8 cellular contexts compared by ENCODE assay signal in genomic region chr1:84996846-84997666, GRCh38. TPM values are rescaled to one million over a fixed set of nuclear protein-coding genes. Genes with fewer than 3 reads are reported as not detected.
A peak's percentile ranks its signal among the peaks of the same experiment; 100 is the strongest.
DNase-seq lines count a peak whose midpoint lies in the region; ATAC-seq, FAIRE-seq and TF ChIP-seq lines count a peak whose summit lies in the region.

TSS of gene MCOLN2 (minus strand) at chr1:84997113. CDS start at chr1:84996872, 241 bp downstream.

- peak; percentile 96 to 98 for ATAC-seq in A549
- ATAC-seq in HG02840 (IDR thresholded peaks at IDR 0.05; ENCODE audit: low FRiP score, unreplicated experiment): peak; percentile 46

- TF ChIP-seq POLR2A in A549 (IDR thresholded peaks at IDR 0.05; ENCODE audit: low read length): no peak
- TF ChIP-seq POLR2A in GM12892 (IDR thresholded peaks at IDR 0.05; ENCODE audit: low read depth, low read length): peak; percentile 75; the same call in 1 of the 2 replicates
- TF ChIP-seq POLR2A in esophagus muscularis mucosa (IDR thresholded peaks at IDR 0.05; ENCODE audit: low read depth): no peak

- intact Hi-C loops in esophagus muscularis mucosa (cut with DNase I): no loop called here

- TF ChIP-seq EP300 in A549 (IDR thresholded peaks at IDR 0.05) (no peak), esophagus muscularis mucosa (IDR thresholded peaks at IDR 0.05) (no peak)

- peak within 1 kb of the TSS; percentile 80 to 83 (median 82) for H3K4me3 Mint-ChIP-seq in nephron

- H3K36me3 Mint-ChIP-seq in nephron (ENCODE audit: low read depth): no peaks in the 10 kb centered on the region

- peaks cover 83% of the 10 kb centered on the region for H3K27me3 Mint-ChIP-seq in nephron (ENCODE audit: low read depth)

- no peak for TF ChIP-seq RAD21 in A549 (conservative IDR thresholded peaks at IDR 0.05 in 1 of 2, IDR thresholded peaks at IDR 0.05 in 1 of 2)

- no peak within 1 kb of the TSS for H3K27ac Mint-ChIP-seq in nephron

- no peaks in the 10 kb centered on the region for H3K36me3 ChIP-seq in esophagus muscularis mucosa

- H3K4me1 Mint-ChIP-seq in nephron: peaks cover 6% of the 10 kb centered on the region

- DNase-seq in A549 (ENCODE audit: low read depth in 1 of 2, low spot score in 1 of 2) (peak; percentile 24 to 57), GM12892 (ENCODE audit: insufficient read length) (peak; percentile 57), NCI-H2171 treated with DMSO at 0.1 percent for 48 hours (lab: John Stamatoyannopoulos, UW) (peak; percentile 37), esophagus muscularis mucosa (ENCODE audit: extremely low spot score) (no peak), SHP77 treated with DMSO at 0.1 percent for 48 hours (lab: John Stamatoyannopoulos, UW) (no peak)

- H3K9me3 ChIP-seq in A549: no peaks in the 10 kb centered on the region
- no peaks in the 10 kb centered on the region for H3K9me3 ChIP-seq in esophagus muscularis mucosa

- CTCF ChIA-PET in A549 (lab: Yijun Ruan, JAX): interaction anchor here (1.0 kb wide), 2 partner anchors 39 to 52 kb away, joined by 3 to 4 read pairs; no protein-coding TSS in a partner anchor
- CTCF ChIA-PET in activated CD8-positive, alpha-beta memory T cell treated with anti-CD3 and anti-CD28 coated beads for 36 hours (lab: Charles Lee): interaction anchor here (1.2 to 2.5 kb wide), 3 partner anchors 25 to 52 kb away, joined by 4 to 18 read pairs (median 9); no protein-coding TSS in a partner anchor

- peaks cover 0 to 60% (median 17%) of the 10 kb centered on the region in 4 donors for H3K27me3 ChIP-seq in esophagus muscularis mucosa

- H3K9me3 Mint-ChIP-seq in nephron: peaks cover 12% of the 10 kb centered on the region

- WGBS in A549 (ENCODE audit: missing lambda C conversion rate): 3% methylated on average over 29 of the region's 87 CpGs
- under 1% methylated on average over 18 of the region's 87 CpGs for WGBS in esophagus muscularis mucosa

- TF ChIP-seq CTCF in A549 (IDR thresholded peaks at IDR 0.05): no peak
- TF ChIP-seq CTCF in esophagus muscularis mucosa (IDR thresholded peaks at IDR 0.05): no peak
- no peak for TF ChIP-seq CTCF in nephron (IDR thresholded peaks at IDR 0.05; ENCODE audit: unreplicated experiment in 3 of 3)

- FAIRE-seq in A549 (lab: Jason Lieb, UNC) (no peak), GM12892 (lab: Jason Lieb, UNC) (no peak)

- peak within 1 kb of the TSS; percentile 99 for H3K4me2 ChIP-seq in A549

- H3K27ac ChIP-seq in A549 (peak within 1 kb of the TSS; percentile 69 to 79; a peak in 5 of 6 replicates), esophagus muscularis mucosa (replicated peaks in 1 of 4) (no peak within 1 kb of the TSS)

- 0 out of 3 replicates have a peak, but pooled peaks cover 4% of the 10 kb centered on the region for H3K4me1 ChIP-seq in A549
- H3K4me1 ChIP-seq in esophagus muscularis mucosa: peaks cover 18 to 29% (median 25%) of the 10 kb centered on the region in 4 donors

- POLR2A ChIA-PET in A549 (lab: Yijun Ruan, JAX): interaction anchor here (0.6 to 1.1 kb wide), 3 partner anchors 52 to 1439 kb away, joined by 3 to 6 read pairs (median 4); no protein-coding TSS in a partner anchor
- POLR2A ChIA-PET in activated CD8-positive, alpha-beta memory T cell treated with anti-CD3 and anti-CD28 coated beads for 36 hours (lab: Charles Lee): interaction anchor here (0.6 to 2.3 kb wide), 4 partner anchors 27 to 169 kb away, joined by 3 to 5 read pairs (median 4); no protein-coding TSS in a partner anchor

- H3K4me3 ChIP-seq in A549: peak within 1 kb of the TSS; percentile 93
- H3K4me3 ChIP-seq in esophagus muscularis mucosa: peak within 1 kb of the TSS; percentile 57 to 63 (median 61)

TF ChIP-seq in A549, 52 proteins besides CTCF, POLR2A, EP300 and RAD21:
- TF ChIP-seq, protein P1, sequence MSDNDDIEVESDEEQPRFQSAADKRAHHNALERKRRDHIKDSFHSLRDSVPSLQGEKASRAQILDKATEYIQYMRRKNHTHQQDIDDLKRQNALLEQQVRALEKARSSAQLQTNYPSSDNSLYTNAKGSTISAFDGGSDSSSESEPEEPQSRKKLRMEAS (IDR thresholded peaks at IDR 0.05): peak; percentile 49
- TF ChIP-seq EHF (CRISPR knock-in tag; IDR thresholded peaks at IDR 0.05): no peak

RNA-seq across cellular contexts. Expression of gene MCOLN2, which starts in this region (rescaled TPM):
- polyA plus RNA-seq in A549 (2011; rRNA removed) (4.4 and 4.6 TPM in 2 replicates), A549 (2017; fragmentation: RNase III; extraction: RNeasy Plus Mini Kit Qiagen cat#74134 plus additional on column Dnase treatment) (2.0 to 3.1 TPM (median 2.5 TPM) in 3 replicates)
- polyA plus RNA-seq in A549 (2012; cell fraction: cytosol; rRNA removed): 0.81 and 1.1 TPM in 2 replicates
- 1.9 and 2.7 TPM in 2 replicates for polyA plus RNA-seq in A549 (2012; cell fraction: nucleus; rRNA removed)
- polyA minus RNA-seq in A549 (2011; rRNA and poly(A)+ RNA removed): 0.79 and 1.4 TPM in 2 replicates
- 119 TPM for polyA plus RNA-seq in GM12892 (2012; ENCODE audit: missing spikeins)
- total RNA-seq in activated CD8-positive, alpha-beta memory T cell treated with anti-CD3 and anti-CD28 coated beads for 36 hours: 100 to 1,000 TPM; 101 to 103 TPM
- total RNA-seq in esophagus muscularis mucosa: under 1 TPM; under 0.01 to 0.83 (median 0.18) TPM

Comparison
In these comparisons a context has a peak if more than half of its experiments do, and no peak if none do; other contexts are left out.
1. RNA of gene MCOLN2 (total RNA-seq): 101 to 103 TPM in activated CD8-positive, alpha-beta memory T cell treated with anti-CD3 and anti-CD28 coated beads for 36 hours; under 0.01 to 0.83 TPM in esophagus muscularis mucosa; every median in the first group is over 10 times any median in the second.
2. DNase-seq: peak in A549 (2 of 2), GM12892 (single experiment) and NCI-H2171 treated with DMSO at 0.1 percent for 48 hours (single experiment); none in esophagus muscularis mucosa (single experiment) and SHP77 treated with DMSO at 0.1 percent for 48 hours (single experiment).
3. H3K27ac ChIP-seq: peak in A549 (2 of 2); none in esophagus muscularis mucosa (0 of 4).